1 cellular context compared by ENCODE assay signal in the genomic region with DNA sequence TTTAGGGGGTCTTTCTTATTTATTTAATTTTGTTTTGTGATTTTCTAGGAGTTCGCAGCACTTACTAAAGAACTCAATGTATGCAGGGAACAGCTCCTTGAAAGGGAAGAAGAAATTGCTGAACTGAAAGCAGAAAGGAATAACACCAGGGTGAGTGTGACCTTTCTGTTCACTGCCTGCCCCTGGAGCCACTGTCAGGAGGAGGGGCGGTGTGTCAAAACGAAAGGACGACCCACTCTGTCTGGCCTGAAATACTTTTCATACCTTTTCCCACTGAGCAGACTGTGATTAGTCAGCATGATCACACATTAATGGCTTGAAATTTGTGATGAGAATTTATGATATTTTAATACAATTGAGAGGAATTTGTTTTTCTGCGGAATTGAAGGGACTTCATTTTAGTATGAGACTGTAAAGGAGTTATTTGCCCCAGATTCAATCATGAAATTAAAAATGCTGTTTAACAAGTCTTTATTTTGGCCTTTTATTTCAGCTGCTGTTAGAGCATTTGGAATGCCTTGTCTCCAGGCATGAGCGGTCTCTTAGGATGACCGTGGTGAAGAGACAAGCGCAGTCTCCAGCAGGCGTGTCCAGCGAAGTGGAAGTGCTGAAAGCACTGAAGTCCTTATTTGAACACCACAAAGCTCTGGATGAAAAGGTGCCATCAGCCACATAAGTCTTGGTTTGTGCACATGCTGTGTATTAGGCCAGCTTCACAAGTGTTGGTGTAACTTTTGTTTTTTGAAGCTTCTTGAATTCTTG.
TF ChIP-seq lines count a peak whose summit lies in the region.

No MANE protein-coding gene starts in this region.

TF ChIP-seq in GM12878, 131 proteins besides CTCF, POLR2A, EP300 and RAD21 (continued from another document and continues in another):
- TF ChIP-seq, protein P1, sequence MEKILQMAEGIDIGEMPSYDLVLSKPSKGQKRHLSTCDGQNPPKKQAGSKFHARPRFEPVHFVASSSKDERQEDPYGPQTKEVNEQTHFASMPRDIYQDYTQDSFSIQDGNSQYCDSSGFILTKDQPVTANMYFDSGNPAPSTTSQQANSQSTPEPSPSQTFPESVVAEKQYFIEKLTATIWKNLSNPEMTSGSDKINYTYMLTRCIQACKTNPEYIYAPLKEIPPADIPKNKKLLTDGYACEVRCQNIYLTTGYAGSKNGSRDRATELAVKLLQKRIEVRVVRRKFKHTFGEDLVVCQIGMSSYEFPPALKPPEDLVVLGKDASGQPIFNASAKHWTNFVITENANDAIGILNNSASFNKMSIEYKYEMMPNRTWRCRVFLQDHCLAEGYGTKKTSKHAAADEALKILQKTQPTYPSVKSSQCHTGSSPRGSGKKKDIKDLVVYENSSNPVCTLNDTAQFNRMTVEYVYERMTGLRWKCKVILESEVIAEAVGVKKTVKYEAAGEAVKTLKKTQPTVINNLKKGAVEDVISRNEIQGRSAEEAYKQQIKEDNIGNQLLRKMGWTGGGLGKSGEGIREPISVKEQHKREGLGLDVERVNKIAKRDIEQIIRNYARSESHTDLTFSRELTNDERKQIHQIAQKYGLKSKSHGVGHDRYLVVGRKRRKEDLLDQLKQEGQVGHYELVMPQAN (conservative IDR thresholded peaks at IDR 0.05) = no peak
- TF ChIP-seq POLR2AphosphoS2 (IDR thresholded peaks at IDR 0.05; ENCODE audit: low read depth, low read length) = no peak
- TF ChIP-seq SIN3A (IDR thresholded peaks at IDR 0.05; ENCODE audit: low read depth, low read length) = no peak
- TF ChIP-seq, protein P2, sequence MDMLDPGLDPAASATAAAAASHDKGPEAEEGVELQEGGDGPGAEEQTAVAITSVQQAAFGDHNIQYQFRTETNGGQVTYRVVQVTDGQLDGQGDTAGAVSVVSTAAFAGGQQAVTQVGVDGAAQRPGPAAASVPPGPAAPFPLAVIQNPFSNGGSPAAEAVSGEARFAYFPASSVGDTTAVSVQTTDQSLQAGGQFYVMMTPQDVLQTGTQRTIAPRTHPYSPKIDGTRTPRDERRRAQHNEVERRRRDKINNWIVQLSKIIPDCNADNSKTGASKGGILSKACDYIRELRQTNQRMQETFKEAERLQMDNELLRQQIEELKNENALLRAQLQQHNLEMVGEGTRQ (IDR thresholded peaks at IDR 0.05; ENCODE audit: borderline replicate concordance, low read depth, low read length) = no peak
- peak; percentile 43; the same call in 1 of the 2 replicates for TF ChIP-seq IKZF1 (conservative IDR thresholded peaks at IDR 0.05)
- TF ChIP-seq NFIC (IDR thresholded peaks at IDR 0.05; ENCODE audit: low read depth, low read length) = no peak
- TF ChIP-seq GATAD2B (conservative IDR thresholded peaks at IDR 0.05; ENCODE audit: low read depth) = no peak
- no peak for TF ChIP-seq CBX5 (IDR thresholded peaks at IDR 0.05; ENCODE audit: low read depth)
- peak; percentile 70 for TF ChIP-seq EED (IDR thresholded peaks at IDR 0.05; ENCODE audit: low read depth)
- TF ChIP-seq, protein P3, sequence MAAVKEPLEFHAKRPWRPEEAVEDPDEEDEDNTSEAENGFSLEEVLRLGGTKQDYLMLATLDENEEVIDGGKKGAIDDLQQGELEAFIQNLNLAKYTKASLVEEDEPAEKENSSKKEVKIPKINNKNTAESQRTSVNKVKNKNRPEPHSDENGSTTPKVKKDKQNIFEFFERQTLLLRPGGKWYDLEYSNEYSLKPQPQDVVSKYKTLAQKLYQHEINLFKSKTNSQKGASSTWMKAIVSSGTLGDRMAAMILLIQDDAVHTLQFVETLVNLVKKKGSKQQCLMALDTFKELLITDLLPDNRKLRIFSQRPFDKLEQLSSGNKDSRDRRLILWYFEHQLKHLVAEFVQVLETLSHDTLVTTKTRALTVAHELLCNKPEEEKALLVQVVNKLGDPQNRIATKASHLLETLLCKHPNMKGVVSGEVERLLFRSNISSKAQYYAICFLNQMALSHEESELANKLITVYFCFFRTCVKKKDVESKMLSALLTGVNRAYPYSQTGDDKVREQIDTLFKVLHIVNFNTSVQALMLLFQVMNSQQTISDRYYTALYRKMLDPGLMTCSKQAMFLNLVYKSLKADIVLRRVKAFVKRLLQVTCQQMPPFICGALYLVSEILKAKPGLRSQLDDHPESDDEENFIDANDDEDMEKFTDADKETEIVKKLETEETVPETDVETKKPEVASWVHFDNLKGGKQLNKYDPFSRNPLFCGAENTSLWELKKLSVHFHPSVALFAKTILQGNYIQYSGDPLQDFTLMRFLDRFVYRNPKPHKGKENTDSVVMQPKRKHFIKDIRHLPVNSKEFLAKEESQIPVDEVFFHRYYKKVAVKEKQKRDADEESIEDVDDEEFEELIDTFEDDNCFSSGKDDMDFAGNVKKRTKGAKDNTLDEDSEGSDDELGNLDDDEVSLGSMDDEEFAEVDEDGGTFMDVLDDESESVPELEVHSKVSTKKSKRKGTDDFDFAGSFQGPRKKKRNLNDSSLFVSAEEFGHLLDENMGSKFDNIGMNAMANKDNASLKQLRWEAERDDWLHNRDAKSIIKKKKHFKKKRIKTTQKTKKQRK (IDR thresholded peaks at IDR 0.05; ENCODE audit: low read depth, low read length) = no peak
- TF ChIP-seq, protein P4, sequence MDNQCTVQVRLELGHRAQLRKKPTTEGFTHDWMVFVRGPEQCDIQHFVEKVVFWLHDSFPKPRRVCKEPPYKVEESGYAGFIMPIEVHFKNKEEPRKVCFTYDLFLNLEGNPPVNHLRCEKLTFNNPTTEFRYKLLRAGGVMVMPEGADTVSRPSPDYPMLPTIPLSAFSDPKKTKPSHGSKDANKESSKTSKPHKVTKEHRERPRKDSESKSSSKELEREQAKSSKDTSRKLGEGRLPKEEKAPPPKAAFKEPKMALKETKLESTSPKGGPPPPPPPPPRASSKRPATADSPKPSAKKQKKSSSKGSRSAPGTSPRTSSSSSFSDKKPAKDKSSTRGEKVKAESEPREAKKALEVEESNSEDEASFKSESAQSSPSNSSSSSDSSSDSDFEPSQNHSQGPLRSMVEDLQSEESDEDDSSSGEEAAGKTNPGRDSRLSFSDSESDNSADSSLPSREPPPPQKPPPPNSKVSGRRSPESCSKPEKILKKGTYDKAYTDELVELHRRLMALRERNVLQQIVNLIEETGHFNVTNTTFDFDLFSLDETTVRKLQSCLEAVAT (IDR thresholded peaks at IDR 0.05) = no peak
- TF ChIP-seq ZNF384 (IDR thresholded peaks at IDR 0.05; ENCODE audit: borderline replicate concordance, low read depth, low read length) = no peak
- TF ChIP-seq, protein P5, sequence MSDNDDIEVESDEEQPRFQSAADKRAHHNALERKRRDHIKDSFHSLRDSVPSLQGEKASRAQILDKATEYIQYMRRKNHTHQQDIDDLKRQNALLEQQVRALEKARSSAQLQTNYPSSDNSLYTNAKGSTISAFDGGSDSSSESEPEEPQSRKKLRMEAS (IDR thresholded peaks at IDR 0.05; ENCODE audit: low read depth, low read length) = no peak
- TF ChIP-seq, protein P6, sequence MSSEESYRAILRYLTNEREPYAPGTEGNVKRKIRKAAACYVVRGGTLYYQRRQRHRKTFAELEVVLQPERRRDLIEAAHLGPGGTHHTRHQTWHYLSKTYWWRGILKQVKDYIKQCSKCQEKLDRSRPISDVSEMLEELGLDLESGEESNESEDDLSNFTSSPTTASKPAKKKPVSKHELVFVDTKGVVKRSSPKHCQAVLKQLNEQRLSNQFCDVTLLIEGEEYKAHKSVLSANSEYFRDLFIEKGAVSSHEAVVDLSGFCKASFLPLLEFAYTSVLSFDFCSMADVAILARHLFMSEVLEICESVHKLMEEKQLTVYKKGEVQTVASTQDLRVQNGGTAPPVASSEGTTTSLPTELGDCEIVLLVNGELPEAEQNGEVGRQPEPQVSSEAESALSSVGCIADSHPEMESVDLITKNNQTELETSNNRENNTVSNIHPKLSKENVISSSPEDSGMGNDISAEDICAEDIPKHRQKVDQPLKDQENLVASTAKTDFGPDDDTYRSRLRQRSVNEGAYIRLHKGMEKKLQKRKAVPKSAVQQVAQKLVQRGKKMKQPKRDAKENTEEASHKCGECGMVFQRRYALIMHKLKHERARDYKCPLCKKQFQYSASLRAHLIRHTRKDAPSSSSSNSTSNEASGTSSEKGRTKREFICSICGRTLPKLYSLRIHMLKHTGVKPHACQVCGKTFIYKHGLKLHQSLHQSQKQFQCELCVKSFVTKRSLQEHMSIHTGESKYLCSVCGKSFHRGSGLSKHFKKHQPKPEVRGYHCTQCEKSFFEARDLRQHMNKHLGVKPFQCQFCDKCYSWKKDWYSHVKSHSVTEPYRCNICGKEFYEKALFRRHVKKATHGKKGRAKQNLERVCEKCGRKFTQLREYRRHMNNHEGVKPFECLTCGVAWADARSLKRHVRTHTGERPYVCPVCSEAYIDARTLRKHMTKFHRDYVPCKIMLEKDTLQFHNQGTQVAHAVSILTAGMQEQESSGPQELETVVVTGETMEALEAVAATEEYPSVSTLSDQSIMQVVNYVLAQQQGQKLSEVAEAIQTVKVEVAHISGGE (CRISPR knock-in tag; IDR thresholded peaks at IDR 0.05) = no peak
- no peak for TF ChIP-seq CBFB (IDR thresholded peaks at IDR 0.05; ENCODE audit: low read depth)
- TF ChIP-seq, protein P7, sequence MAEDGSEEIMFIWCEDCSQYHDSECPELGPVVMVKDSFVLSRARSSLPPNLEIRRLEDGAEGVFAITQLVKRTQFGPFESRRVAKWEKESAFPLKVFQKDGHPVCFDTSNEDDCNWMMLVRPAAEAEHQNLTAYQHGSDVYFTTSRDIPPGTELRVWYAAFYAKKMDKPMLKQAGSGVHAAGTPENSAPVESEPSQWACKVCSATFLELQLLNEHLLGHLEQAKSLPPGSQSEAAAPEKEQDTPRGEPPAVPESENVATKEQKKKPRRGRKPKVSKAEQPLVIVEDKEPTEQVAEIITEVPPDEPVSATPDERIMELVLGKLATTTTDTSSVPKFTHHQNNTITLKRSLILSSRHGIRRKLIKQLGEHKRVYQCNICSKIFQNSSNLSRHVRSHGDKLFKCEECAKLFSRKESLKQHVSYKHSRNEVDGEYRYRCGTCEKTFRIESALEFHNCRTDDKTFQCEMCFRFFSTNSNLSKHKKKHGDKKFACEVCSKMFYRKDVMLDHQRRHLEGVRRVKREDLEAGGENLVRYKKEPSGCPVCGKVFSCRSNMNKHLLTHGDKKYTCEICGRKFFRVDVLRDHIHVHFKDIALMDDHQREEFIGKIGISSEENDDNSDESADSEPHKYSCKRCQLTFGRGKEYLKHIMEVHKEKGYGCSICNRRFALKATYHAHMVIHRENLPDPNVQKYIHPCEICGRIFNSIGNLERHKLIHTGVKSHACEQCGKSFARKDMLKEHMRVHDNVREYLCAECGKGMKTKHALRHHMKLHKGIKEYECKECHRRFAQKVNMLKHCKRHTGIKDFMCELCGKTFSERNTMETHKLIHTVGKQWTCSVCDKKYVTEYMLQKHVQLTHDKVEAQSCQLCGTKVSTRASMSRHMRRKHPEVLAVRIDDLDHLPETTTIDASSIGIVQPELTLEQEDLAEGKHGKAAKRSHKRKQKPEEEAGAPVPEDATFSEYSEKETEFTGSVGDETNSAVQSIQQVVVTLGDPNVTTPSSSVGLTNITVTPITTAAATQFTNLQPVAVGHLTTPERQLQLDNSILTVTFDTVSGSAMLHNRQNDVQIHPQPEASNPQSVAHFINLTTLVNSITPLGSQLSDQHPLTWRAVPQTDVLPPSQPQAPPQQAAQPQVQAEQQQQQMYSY (CRISPR knock-in tag; IDR thresholded peaks at IDR 0.05) = no peak
- TF ChIP-seq SMAD5 (IDR thresholded peaks at IDR 0.05; ENCODE audit: low read depth) = no peak
- TF ChIP-seq SP1 (IDR thresholded peaks at IDR 0.05; ENCODE audit: low read depth, low read length) = no peak
- TF ChIP-seq POLR2AphosphoS5 (IDR thresholded peaks at IDR 0.05; ENCODE audit: low read length) = no peak
- no peak for TF ChIP-seq ZNF207 (IDR thresholded peaks at IDR 0.05; ENCODE audit: borderline replicate concordance)
- TF ChIP-seq, protein P8, sequence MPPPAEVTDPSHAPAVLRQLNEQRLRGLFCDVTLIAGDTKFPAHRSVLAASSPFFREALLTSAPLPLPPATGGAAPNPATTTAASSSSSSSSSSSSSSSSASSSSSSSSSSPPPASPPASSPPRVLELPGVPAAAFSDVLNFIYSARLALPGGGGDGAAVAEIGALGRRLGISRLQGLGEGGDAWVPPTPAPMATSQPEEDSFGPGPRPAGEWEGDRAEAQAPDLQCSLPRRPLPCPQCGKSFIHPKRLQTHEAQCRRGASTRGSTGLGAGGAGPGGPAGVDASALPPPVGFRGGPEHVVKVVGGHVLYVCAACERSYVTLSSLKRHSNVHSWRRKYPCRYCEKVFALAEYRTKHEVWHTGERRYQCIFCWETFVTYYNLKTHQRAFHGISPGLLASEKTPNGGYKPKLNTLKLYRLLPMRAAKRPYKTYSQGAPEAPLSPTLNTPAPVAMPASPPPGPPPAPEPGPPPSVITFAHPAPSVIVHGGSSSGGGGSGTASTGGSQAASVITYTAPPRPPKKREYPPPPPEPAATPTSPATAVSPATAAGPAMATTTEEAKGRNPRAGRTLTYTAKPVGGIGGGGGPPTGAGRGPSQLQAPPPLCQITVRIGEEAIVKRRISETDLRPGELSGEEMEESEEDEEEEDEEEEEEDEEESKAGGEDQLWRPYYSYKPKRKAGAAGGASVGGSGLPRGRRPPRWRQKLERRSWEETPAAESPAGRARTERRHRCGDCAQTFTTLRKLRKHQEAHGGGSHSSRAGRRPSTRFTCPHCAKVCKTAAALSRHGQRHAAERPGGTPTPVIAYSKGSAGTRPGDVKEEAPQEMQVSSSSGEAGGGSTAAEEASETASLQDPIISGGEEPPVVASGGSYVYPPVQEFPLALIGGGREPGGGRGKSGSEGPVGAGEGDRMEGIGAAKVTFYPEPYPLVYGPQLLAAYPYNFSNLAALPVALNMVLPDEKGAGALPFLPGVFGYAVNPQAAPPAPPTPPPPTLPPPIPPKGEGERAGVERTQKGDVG (CRISPR knock-in tag; IDR thresholded peaks at IDR 0.05) = no peak
- TF ChIP-seq MXI1 (IDR thresholded peaks at IDR 0.05; ENCODE audit: low read depth, low read length) = no peak
- no peak for TF ChIP-seq SUPT20H (IDR thresholded peaks at IDR 0.05; ENCODE audit: borderline replicate concordance, control insufficient read depth, low read depth, low read length)
- TF ChIP-seq, protein P9, sequence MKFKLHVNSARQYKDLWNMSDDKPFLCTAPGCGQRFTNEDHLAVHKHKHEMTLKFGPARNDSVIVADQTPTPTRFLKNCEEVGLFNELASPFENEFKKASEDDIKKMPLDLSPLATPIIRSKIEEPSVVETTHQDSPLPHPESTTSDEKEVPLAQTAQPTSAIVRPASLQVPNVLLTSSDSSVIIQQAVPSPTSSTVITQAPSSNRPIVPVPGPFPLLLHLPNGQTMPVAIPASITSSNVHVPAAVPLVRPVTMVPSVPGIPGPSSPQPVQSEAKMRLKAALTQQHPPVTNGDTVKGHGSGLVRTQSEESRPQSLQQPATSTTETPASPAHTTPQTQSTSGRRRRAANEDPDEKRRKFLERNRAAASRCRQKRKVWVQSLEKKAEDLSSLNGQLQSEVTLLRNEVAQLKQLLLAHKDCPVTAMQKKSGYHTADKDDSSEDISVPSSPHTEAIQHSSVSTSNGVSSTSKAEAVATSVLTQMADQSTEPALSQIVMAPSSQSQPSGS (IDR thresholded peaks at IDR 0.05; ENCODE audit: low read length) = no peak
